ENCODE assay signal across 9 cellular contexts in the genomic region with DNA sequence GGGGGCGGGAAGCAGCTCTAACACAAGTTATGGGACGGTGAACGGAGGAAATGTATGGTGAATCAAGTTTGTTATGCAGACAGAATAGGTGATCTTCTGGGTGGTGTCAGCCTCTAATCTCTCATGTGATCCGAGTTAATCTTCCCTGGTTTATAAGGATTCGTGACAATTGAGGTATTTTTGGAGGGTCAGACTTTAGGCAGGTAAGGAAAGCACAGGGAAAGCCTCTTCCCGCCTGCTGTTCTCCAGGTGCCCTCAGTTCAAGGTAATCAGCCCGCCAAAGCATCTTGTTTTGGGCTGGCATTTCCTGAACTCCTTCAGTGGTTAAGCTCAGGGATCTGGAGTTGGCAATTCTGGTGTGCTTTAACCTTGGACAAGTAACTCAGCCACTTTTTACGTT. TPM values are rescaled to one million over a fixed set of nuclear protein-coding genes. Genes with fewer than 3 reads are reported as not detected.
DNase-seq lines count a peak whose midpoint lies in the region; ATAC-seq and TF ChIP-seq lines count a peak whose summit lies in the region.
"Had no signal": no experiment of that assay in that cellular context is flagged by ENCODE, and none has a peak within 500 bp of the region (broad histone marks: within the 10 kb centered on the region; RNA-seq: fewer than 3 reads in every experiment).

No MANE protein-coding gene starts in this region.

- ATAC-seq in DND-41 (ENCODE audit: insufficient read depth, low read depth) (no peak), psoas muscle (no peak), GM21526 (IDR thresholded peaks at IDR 0.05; ENCODE audit: low FRiP score, unreplicated experiment) (no peak), HG03025 (IDR thresholded peaks at IDR 0.05; ENCODE audit: low FRiP score, unreplicated experiment) (no peak)
- ATAC-seq: activated CD8-positive, alpha-beta T cell treated with anti-CD3 and anti-CD28 coated beads, Interleukin-2, amount 10 ng/mL, durations not matched to agents 7 days and 5 days had no signal

- H3K36me3 ChIP-seq in DND-41 (ENCODE audit: insufficient read depth, low read length), result peaks cover 62% of the 10 kb centered on the region
- H3K36me3 ChIP-seq in OCI-LY3 (replicated peaks; ENCODE audit: low read depth, low read length), result peaks cover 70% of the 10 kb centered on the region
- peaks cover 17% of the 10 kb centered on the region for H3K36me3 ChIP-seq in fibroblast of lung (ENCODE audit: control insufficient read depth, insufficient read depth, low read length)
- peaks cover 9 to 34% of the 10 kb centered on the region in 2 donors for H3K36me3 ChIP-seq in psoas muscle (ENCODE audit: insufficient read depth in 1 of 2, low read depth in 1 of 2)

- H4K20me1 ChIP-seq in DND-41 (ENCODE audit: insufficient read depth, low read length), result peaks cover 18% of the 10 kb centered on the region
- H4K20me1 ChIP-seq in OCI-LY3 (ENCODE audit: insufficient read depth, low read length), result peaks cover 9% of the 10 kb centered on the region; the same call in 1 of the 2 replicates
- no peaks in the 10 kb centered on the region for H4K20me1 ChIP-seq in fibroblast of lung (ENCODE audit: control insufficient read depth, extremely low read depth, insufficient read depth, low read length)

- intact Hi-C loops in psoas muscle (cut with DNase I), result loop anchor here in 1 of 2 donors (2.0 to 5.0 kb wide), 2 partner anchors 36 to 75 kb away; partner anchors contain the start of genes FAM210B and RTF2

- H3K4me2 ChIP-seq in DND-41 (ENCODE audit: insufficient read depth, low read length) (peak overlapping the region; percentile 69), OCI-LY3 (ENCODE audit: low read length) (peak overlapping the region; percentile 82), fibroblast of lung (ENCODE audit: extremely low read depth, insufficient read depth, low read length) (peak overlapping the region; percentile 88)

- H3K4me3 ChIP-seq in DND-41 (ENCODE audit: low read depth in 1 of 2, low read length in 2 of 2), result peak overlapping the region; percentile 68 to 81; a peak in 3 of 4 replicates
- H3K4me3 ChIP-seq in OCI-LY3 (ENCODE audit: low read length), result peak overlapping the region; percentile 88
- peak overlapping the region; percentile 73 to 99 (median 93) for H3K4me3 ChIP-seq in fibroblast of lung (replicated peaks in 1 of 4; ENCODE audit: control extremely low read depth in 1 of 4, insufficient read depth in 1 of 4, low read depth in 3 of 4, low read length in 4 of 4)
- H3K4me3 ChIP-seq in psoas muscle, result peak overlapping the region; percentile 90

- DNase-seq in DND-41 (no peak), fibroblast of lung (ENCODE audit: low read depth in 2 of 2) (no peak), psoas muscle (no peak), mesenteric fat pad (ENCODE audit: low spot score) (no peak), NCI-H1092 treated with DMSO at 0.1 percent for 48 hours (lab: John Stamatoyannopoulos, UW) (no peak)
- DNase-seq: activated CD8-positive, alpha-beta T cell treated with anti-CD3 and anti-CD28 coated beads, Interleukin-2, amount 10 ng/mL, durations not matched to agents 7 days and 5 days had no signal

- no peak overlapping the region for H2AFZ ChIP-seq in DND-41 (ENCODE audit: low read depth, low read length)
- H2AFZ ChIP-seq in OCI-LY3 (ENCODE audit: low read depth, low read length), result no peak overlapping the region
- H2AFZ ChIP-seq in fibroblast of lung (ENCODE audit: low read length), result no peak overlapping the region

- peak overlapping the region; percentile 97 for H3K27ac ChIP-seq in DND-41 (ENCODE audit: low read length)
- peak overlapping the region; percentile 8; the same call in 1 of the 2 replicates for H3K27ac ChIP-seq in OCI-LY3 (ENCODE audit: low read length)
- H3K27ac ChIP-seq in fibroblast of lung (ENCODE audit: insufficient read depth, low read length), result peak overlapping the region; percentile 92
- no peak overlapping the region for H3K27ac ChIP-seq in psoas muscle

- H3K4me1 ChIP-seq in DND-41 (ENCODE audit: insufficient read depth, low read length) (peaks cover 55% of the 10 kb centered on the region), OCI-LY3 (ENCODE audit: low read length) (peaks cover 16% of the 10 kb centered on the region), fibroblast of lung (ENCODE audit: control insufficient read depth, extremely low read depth, insufficient read depth, low read length) (peaks cover 5% of the 10 kb centered on the region), psoas muscle (peaks cover 26% of the 10 kb centered on the region)

- H3K9ac ChIP-seq in DND-41 (ENCODE audit: low read depth, low read length) (peak overlapping the region; percentile 84), OCI-LY3 (ENCODE audit: low read length) (peak overlapping the region; percentile 90), fibroblast of lung (ENCODE audit: insufficient read depth, low read length) (no peak overlapping the region)

- H3K27me3 ChIP-seq in DND-41 (ENCODE audit: insufficient read depth, low read length, poor library complexity), result no peaks in the 10 kb centered on the region
- no peaks in the 10 kb centered on the region for H3K27me3 ChIP-seq in OCI-LY3 (ENCODE audit: low read depth, low read length)
- no peaks in the 10 kb centered on the region for H3K27me3 ChIP-seq in fibroblast of lung (ENCODE audit: control insufficient read depth, insufficient read depth, low read length)
- H3K27me3 ChIP-seq in psoas muscle (ENCODE audit: insufficient read depth in 3 of 3, low read length in 2 of 3), result no peaks in the 10 kb centered on the region

- 64 to 76% (median 68%) methylated on average over 8 of the region's 8 CpGs for WGBS in psoas muscle, 3 donors

- TF ChIP-seq CTCF in DND-41 (IDR thresholded peaks at IDR 0.05; ENCODE audit: borderline replicate concordance, extremely low read depth, low read length, poor library complexity, severe bottlenecking) (no peak), OCI-LY3 (IDR thresholded peaks at IDR 0.05; ENCODE audit: low read depth, low read length) (no peak), fibroblast of lung (conservative IDR thresholded peaks at IDR 0.05 in 1 of 2, IDR thresholded peaks at IDR 0.05 in 1 of 2; ENCODE audit: low read depth in 1 of 2, low read length in 2 of 2) (no peak), psoas muscle (IDR thresholded peaks at IDR 0.05) (no peak)

- H3K79me2 ChIP-seq in DND-41 (ENCODE audit: insufficient read depth, low read length), result peaks cover 81% of the 10 kb centered on the region
- peaks cover 82% of the 10 kb centered on the region for H3K79me2 ChIP-seq in OCI-LY3 (ENCODE audit: low read length)
- H3K79me2 ChIP-seq in fibroblast of lung (ENCODE audit: control insufficient read depth, insufficient read depth, low read length), result peaks cover 65% of the 10 kb centered on the region

- no peaks in the 10 kb centered on the region for H3K9me3 ChIP-seq in DND-41 (ENCODE audit: insufficient read depth, low read length, severe bottlenecking)
- no peaks in the 10 kb centered on the region for H3K9me3 ChIP-seq in OCI-LY3 (ENCODE audit: insufficient read depth, low read length)
- no peaks in the 10 kb centered on the region for H3K9me3 ChIP-seq in fibroblast of lung (ENCODE audit: control insufficient read depth, insufficient read depth, low read depth, low read length)
- H3K9me3 ChIP-seq in psoas muscle, result no peaks in the 10 kb centered on the region

RNA-seq across cellular contexts. Expression of gene CSTF1, which starts 1.2 kb away (rescaled TPM):
- 28.8 and 31.2 TPM in 2 replicates for total RNA-seq in fibroblast of lung
- 55.2 and 68.6 TPM in 2 replicates for polyA plus RNA-seq in fibroblast of lung
- 34.5 and 46.9 TPM in 2 replicates for polyA plus RNA-seq in fibroblast of lung (2012)
- polyA minus RNA-seq in fibroblast of lung (ENCODE audit: low replicate concordance), result 133 and 137 TPM in 2 replicates
- 10 to 100 TPM; 15.5 to 20.3 (median 16.7) TPM for total RNA-seq in psoas muscle
- 10 to 100 TPM in 2 of 3 donors, 1 to 10 TPM in 1; 10.0 to 19.9 (median 12.1) TPM for polyA plus RNA-seq in psoas muscle
- 21.2 TPM for total RNA-seq in mesenteric fat pad

RNA-seq across cellular contexts. Expression of gene AURKA, which starts 1.6 kb away (rescaled TPM):
- total RNA-seq in fibroblast of lung (4.9 and 27.7 TPM in 2 replicates), psoas muscle (10 to 100 TPM in 1 of 4 donors, 1 to 10 TPM in 3; 2.9 to 13.4 (median 3.3) TPM), mesenteric fat pad (1.4 TPM)
- polyA plus RNA-seq in fibroblast of lung (32.7 and 89.3 TPM in 2 replicates), psoas muscle (10 to 100 TPM in 2 of 3 donors, 1 to 10 TPM in 1; 7.5 to 20.3 (median 14.3) TPM)
- polyA plus RNA-seq in fibroblast of lung (2012), result 20.4 and 60.3 TPM in 2 replicates
- polyA minus RNA-seq in fibroblast of lung (ENCODE audit: low replicate concordance), result 5.4 and 24.1 TPM in 2 replicates

RNA-seq across cellular contexts. Expression of gene CASS4, which starts 18.4 kb away (rescaled TPM):
- total RNA-seq in fibroblast of lung (14.9 and 17.7 TPM in 2 replicates), psoas muscle (under 1 TPM; 0.29 to 0.73 (median 0.35) TPM), mesenteric fat pad (3.1 TPM)
- polyA plus RNA-seq in fibroblast of lung (63.7 and 65.8 TPM in 2 replicates), psoas muscle (under 1 TPM; 0.08 to 0.39 (median 0.14) TPM)
- 39.0 and 48.2 TPM in 2 replicates for polyA plus RNA-seq in fibroblast of lung (2012)
- 84.7 and 110 TPM in 2 replicates for polyA minus RNA-seq in fibroblast of lung (ENCODE audit: low replicate concordance)

RNA-seq across cellular contexts. Expression of gene FAM210B, which starts 34.9 kb away (rescaled TPM):
- total RNA-seq in fibroblast of lung, result 71.9 and 120 TPM in 2 replicates
- polyA plus RNA-seq in fibroblast of lung, result 63.6 and 90.6 TPM in 2 replicates
- polyA plus RNA-seq in fibroblast of lung (2012), result 49.4 and 60.5 TPM in 2 replicates
- polyA minus RNA-seq in fibroblast of lung (ENCODE audit: low replicate concordance), result 19.7 and 20.2 TPM in 2 replicates
- total RNA-seq in psoas muscle, result 10 to 100 TPM; 35.6 to 64.6 (median 53.2) TPM
- polyA plus RNA-seq in psoas muscle, result 10 to 100 TPM; 21.0 to 68.5 (median 37.8) TPM
- 48.3 TPM for total RNA-seq in mesenteric fat pad
